ENCODE assay signal across 8 cellular contexts in genomic region chr7:147635288-147635687, GRCh38.
"Had no signal": no experiment of that assay in that cellular context is flagged by ENCODE, and none has a peak within 500 bp of the region (broad histone marks: within the 10 kb centered on the region; RNA-seq: fewer than 3 reads in every experiment).

No MANE protein-coding gene starts in this region.

- FAIRE-seq: G401.6, GM12878, GM12891, GM12892, GM18507, GM19239 had no signal

- DNase-seq: GDM1, GF-D8 had no signal

- ATAC-seq: GM12878 had no signal

- H3K4me3 ChIP-seq: GM12878 had no signal
